Comparison of ENCODE assay signal across 13 cellular contexts in genomic region chr6:140303218-140303949, GRCh38.
"Had no signal": no experiment of that assay in that cellular context is flagged by ENCODE, and none has a peak within 500 bp of the region (broad histone marks: within the 10 kb centered on the region; RNA-seq: fewer than 3 reads in every experiment).

No MANE protein-coding gene starts in this region.

- H3K27ac Mint-ChIP-seq: activated CD4-positive, alpha-beta memory T cell treated with anti-CD3 and anti-CD28 coated beads, Interleukin-2, amount 10 ng/mL, durations not matched to agents 7 days and 5 days; activated CD4-positive, alpha-beta T cell treated with anti-CD3 and anti-CD28 coated beads for 36 hours; activated naive CD8-positive, alpha-beta T cell treated with anti-CD3 and anti-CD28 coated beads for 36 hours; activated T-cell treated with anti-CD3 and anti-CD28 coated beads, Interleukin-2, amount 50 U/mL, for 72 hours; naive B cell had no signal

- H3K36me3 ChIP-seq: breast epithelium, sigmoid colon had no signal

- H3K27me3 Mint-ChIP-seq: activated CD4-positive, alpha-beta memory T cell treated with anti-CD3 and anti-CD28 coated beads, Interleukin-2, amount 10 ng/mL, durations not matched to agents 7 days and 5 days; naive B cell had no signal

- DNase-seq: activated CD4-positive, alpha-beta memory T cell treated with anti-CD3 and anti-CD28 coated beads, Interleukin-2, amount 10 ng/mL, durations not matched to agents 7 days and 5 days; activated CD4-positive, alpha-beta T cell treated with anti-CD3 and anti-CD28 coated beads for 36 hours; activated gamma-delta T cell treated with Interleukin-2 at 50 U/mL for 16 hours; activated naive CD8-positive, alpha-beta T cell treated with anti-CD3 and anti-CD28 coated beads for 36 hours; activated T-cell treated with anti-CD3 and anti-CD28 coated beads, Interleukin-2, amount 50 U/mL, for 72 hours; anterior cingulate cortex; naive B cell; nucleus accumbens; psoas muscle; sigmoid colon; stimulated activated naive CD4-positive, alpha-beta T cell had no signal

- ATAC-seq: activated CD4-positive, alpha-beta T cell treated with anti-CD3 and anti-CD28 coated beads for 36 hours; activated T-cell treated with anti-CD3 and anti-CD28 coated beads, Interleukin-2, amount 50 U/mL, for 72 hours; psoas muscle had no signal

- H3K4me1 ChIP-seq: breast epithelium, psoas muscle, sigmoid colon had no signal

- H3K9me3 ChIP-seq: breast epithelium, psoas muscle, sigmoid colon had no signal

- H3K4me3 ChIP-seq: breast epithelium, psoas muscle, sigmoid colon had no signal

- H3K4me3 Mint-ChIP-seq: activated CD4-positive, alpha-beta memory T cell treated with anti-CD3 and anti-CD28 coated beads, Interleukin-2, amount 10 ng/mL, durations not matched to agents 7 days and 5 days; activated CD4-positive, alpha-beta T cell treated with anti-CD3 and anti-CD28 coated beads for 36 hours; activated naive CD8-positive, alpha-beta T cell treated with anti-CD3 and anti-CD28 coated beads for 36 hours; activated T-cell treated with anti-CD3 and anti-CD28 coated beads, Interleukin-2, amount 50 U/mL, for 72 hours; naive B cell had no signal

- H3K4me1 Mint-ChIP-seq: activated CD4-positive, alpha-beta memory T cell treated with anti-CD3 and anti-CD28 coated beads, Interleukin-2, amount 10 ng/mL, durations not matched to agents 7 days and 5 days; activated CD4-positive, alpha-beta T cell treated with anti-CD3 and anti-CD28 coated beads for 36 hours; activated naive CD8-positive, alpha-beta T cell treated with anti-CD3 and anti-CD28 coated beads for 36 hours; naive B cell had no signal

- H3K9me3 Mint-ChIP-seq: activated CD4-positive, alpha-beta memory T cell treated with anti-CD3 and anti-CD28 coated beads, Interleukin-2, amount 10 ng/mL, durations not matched to agents 7 days and 5 days; activated naive CD8-positive, alpha-beta T cell treated with anti-CD3 and anti-CD28 coated beads for 36 hours; activated T-cell treated with anti-CD3 and anti-CD28 coated beads, Interleukin-2, amount 50 U/mL, for 72 hours; naive B cell had no signal

- H3K27ac ChIP-seq: breast epithelium, psoas muscle, sigmoid colon, VCaP had no signal

- H3K36me3 Mint-ChIP-seq: activated naive CD8-positive, alpha-beta T cell treated with anti-CD3 and anti-CD28 coated beads for 36 hours; naive B cell had no signal

- H3K27me3 ChIP-seq: breast epithelium, sigmoid colon had no signal
